In the genomic region with DNA sequence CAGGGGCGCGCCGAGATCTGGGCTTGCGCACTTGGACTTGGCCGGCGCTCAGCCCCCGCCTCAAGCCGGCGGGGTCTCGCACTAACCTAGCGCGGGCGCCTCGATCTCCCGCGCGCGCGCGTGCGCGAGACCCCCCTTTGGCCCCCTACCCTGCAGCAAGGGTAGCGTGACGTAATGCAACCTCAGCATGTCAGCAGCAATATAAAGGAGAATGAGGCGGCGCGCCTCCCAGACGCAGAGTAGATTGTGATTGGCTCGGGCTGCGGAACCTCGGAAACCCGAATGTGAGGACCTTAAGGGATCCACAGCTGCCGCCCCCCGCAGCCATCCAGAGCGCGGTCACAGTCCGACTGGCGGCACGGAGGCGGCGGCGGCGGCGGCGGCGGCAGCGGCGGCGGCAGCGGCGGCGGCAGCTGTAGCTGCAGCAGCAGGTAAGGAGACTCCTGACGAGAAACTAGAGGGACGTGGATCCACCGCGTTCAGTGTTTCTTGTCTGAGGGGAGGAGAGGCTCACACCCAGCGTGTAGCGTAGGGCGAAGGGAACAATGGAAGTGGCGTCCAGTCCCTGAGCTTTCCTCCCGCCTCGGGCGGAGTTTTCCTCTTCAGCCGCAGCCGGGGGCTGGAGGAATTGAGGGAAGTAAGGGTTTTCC, we compare ENCODE assay signal across 1 cellular context.
TF ChIP-seq lines count a peak whose summit lies in the region.

Gene SATL1, minus strand, starts transcription at position 19 of the 650 bp plus-strand sequence. CDS start 134,811 bp downstream, outside the sequence.
Gene ZNF711, plus strand, starts transcription at position 231 of the 650 bp plus-strand sequence. CDS start 3,582 bp downstream, outside the sequence.

TF ChIP-seq in SK-N-SH treated with all-trans-retinoic acid at 6 μM for 48 hours, 23 proteins besides CTCF, POLR2A, EP300 and RAD21 (continued from another document):
- no peak for TF ChIP-seq PPARA (CRISPR knock-in tag; IDR thresholded peaks at IDR 0.05; ENCODE audit: borderline replicate concordance)
- TF ChIP-seq CSDC2 (CRISPR knock-in tag; IDR thresholded peaks at IDR 0.05) = no peak
- no peak for TF ChIP-seq TOX (CRISPR knock-in tag; IDR thresholded peaks at IDR 0.05; ENCODE audit: borderline replicate concordance)
- TF ChIP-seq ZFP3 (CRISPR knock-in tag; IDR thresholded peaks at IDR 0.05) = no peak
